ENCODE assay signal across 20 cellular contexts in genomic region chr9:126461608-126462007, GRCh38.
"Had no signal": no experiment of that assay in that cellular context is flagged by ENCODE, and none has a peak within 500 bp of the region (broad histone marks: within the 10 kb centered on the region; RNA-seq: fewer than 3 reads in every experiment).

No MANE protein-coding gene starts in this region.

- H3K9me3 ChIP-seq: ovary, psoas muscle, sigmoid colon, suprapubic skin, transverse colon, upper lobe of right lung, uterus had no signal

- H3K27me3 ChIP-seq: ovary, sigmoid colon, suprapubic skin, transverse colon, upper lobe of right lung, uterus had no signal

- DNase-seq: cortex of kidney; effector CD4-positive, alpha-beta T cell; immature natural killer cell; left ventricle myocardium superior; midbrain; naive thymus-derived CD4-positive, alpha-beta T cell; nucleus accumbens; psoas muscle; right cardiac atrium; sigmoid colon; stimulated activated naive CD4-positive, alpha-beta T cell; stimulated activated naive CD8-positive, alpha-beta T cell treated with anti-CD3 and anti-CD28 coated beads, Interleukin-15, amount 100 ng/mL, for 72 hours; transverse colon; upper lobe of right lung; uterus had no signal

- H3K9me3 Mint-ChIP-seq: immature natural killer cell; memory B cell; naive thymus-derived CD4-positive, alpha-beta T cell; nephron; stimulated activated naive CD8-positive, alpha-beta T cell treated with anti-CD3 and anti-CD28 coated beads, Interleukin-15, amount 100 ng/mL, for 72 hours had no signal

- H3K4me3 Mint-ChIP-seq: immature natural killer cell; memory B cell; naive thymus-derived CD4-positive, alpha-beta T cell; nephron; stimulated activated naive CD8-positive, alpha-beta T cell treated with anti-CD3 and anti-CD28 coated beads, Interleukin-15, amount 100 ng/mL, for 72 hours had no signal

- H3K36me3 Mint-ChIP-seq: immature natural killer cell had no signal

- H3K27ac ChIP-seq: ovary, psoas muscle, sigmoid colon, suprapubic skin, transverse colon, upper lobe of right lung, uterus had no signal

- H3K4me3 ChIP-seq: lung, ovary, psoas muscle, sigmoid colon, suprapubic skin, transverse colon, upper lobe of right lung, uterus had no signal

- H3K4me1 Mint-ChIP-seq: memory B cell had no signal

- H3K36me3 ChIP-seq: ovary, suprapubic skin, transverse colon, upper lobe of right lung, uterus had no signal

- H3K27ac Mint-ChIP-seq: immature natural killer cell; memory B cell; naive thymus-derived CD4-positive, alpha-beta T cell; nephron; stimulated activated naive CD8-positive, alpha-beta T cell treated with anti-CD3 and anti-CD28 coated beads, Interleukin-15, amount 100 ng/mL, for 72 hours had no signal

- H3K4me1 ChIP-seq: psoas muscle, transverse colon, upper lobe of right lung, uterus had no signal

- H3K27me3 Mint-ChIP-seq: memory B cell; stimulated activated naive CD8-positive, alpha-beta T cell treated with anti-CD3 and anti-CD28 coated beads, Interleukin-15, amount 100 ng/mL, for 72 hours had no signal
